In genomic region chr19:2144190-2144589, GRCh38 we compare ENCODE assay signal across 29 cellular contexts.
"Had no signal": no experiment of that assay in that cellular context is flagged by ENCODE, and none has a peak within 500 bp of the region (broad histone marks: within the 10 kb centered on the region; RNA-seq: fewer than 3 reads in every experiment).

No MANE protein-coding gene starts in this region.

- H2AFZ ChIP-seq: hepatocyte had no signal

- H3K9me3 Mint-ChIP-seq: activated CD4-positive, alpha-beta memory T cell treated with anti-CD3 and anti-CD28 coated beads, Interleukin-2, amount 10 ng/mL, durations not matched to agents 7 days and 5 days; activated CD4-positive, alpha-beta T cell treated with anti-CD3 and anti-CD28 coated beads, Interleukin-2, amount 10 ng/mL, durations not matched to agents 24 days and 14 days; activated naive CD8-positive, alpha-beta T cell treated with anti-CD3 and anti-CD28 coated beads, Interleukin-2, amount 50 U/mL, for 24 hours; activated T-cell treated with anti-CD3 and anti-CD28 coated beads, Interleukin-2, amount 50 U/mL, for 24 hours; dendritic cell treated with granulocyte-macrophage colony-stimulating factor and Interleukin-4, amounts not matched to agents 40 ng/mL and 50 ng/mL, for 4 days; naive B cell; T-helper 1 cell treated with Interleukin-12 subunit alpha and Interleukin-12 subunit beta and Interleukin-4 antibody, amounts not matched to agents 30 μg/mL and 1 μg/mL, for 36 hours had no signal

- ATAC-seq: activated naive CD8-positive, alpha-beta T cell treated with anti-CD3 and anti-CD28 coated beads, Interleukin-2, amount 50 U/mL, for 24 hours; gastrocnemius medialis; left cardiac atrium; left ventricle myocardium superior had no signal

- H3K4me2 ChIP-seq: hepatocyte had no signal

- H3K27ac Mint-ChIP-seq: activated CD4-positive, alpha-beta memory T cell treated with anti-CD3 and anti-CD28 coated beads, Interleukin-2, amount 10 ng/mL, durations not matched to agents 7 days and 5 days; activated CD4-positive, alpha-beta T cell treated with anti-CD3 and anti-CD28 coated beads, Interleukin-2, amount 10 ng/mL, durations not matched to agents 24 days and 14 days; activated naive CD8-positive, alpha-beta T cell treated with anti-CD3 and anti-CD28 coated beads, Interleukin-2, amount 50 U/mL, for 24 hours; dendritic cell treated with granulocyte-macrophage colony-stimulating factor and Interleukin-4, amounts not matched to agents 40 ng/mL and 50 ng/mL, for 4 days; T-helper 1 cell treated with Interleukin-12 subunit alpha and Interleukin-12 subunit beta and Interleukin-4 antibody, amounts not matched to agents 30 μg/mL and 1 μg/mL, for 36 hours had no signal

- DNase-seq: activated CD4-positive, alpha-beta memory T cell treated with anti-CD3 and anti-CD28 coated beads, Interleukin-2, amount 10 ng/mL, durations not matched to agents 7 days and 5 days; activated CD4-positive, alpha-beta T cell treated with anti-CD3 and anti-CD28 coated beads, Interleukin-2, amount 10 ng/mL, durations not matched to agents 24 days and 14 days; activated CD4-positive, CD25-positive, alpha-beta regulatory T cell treated with anti-CD3 and anti-CD28 coated beads, Interleukin-2, amount 50 U/mL, for 72 hours; activated CD8-positive, alpha-beta memory T cell treated with anti-CD3 and anti-CD28 coated beads, Interleukin-2, amount 50 U/mL, for 48 hours; activated gamma-delta T cell treated with Interleukin-2 at 50 U/mL for 16 hours; activated naive CD4-positive, alpha-beta T cell treated with anti-CD3 and anti-CD28 coated beads, Interleukin-2, amount 50 U/mL, for 16 hours; activated naive CD8-positive, alpha-beta T cell treated with anti-CD3 and anti-CD28 coated beads, Interleukin-2, amount 50 U/mL, for 24 hours; activated T-cell treated with anti-CD3 and anti-CD28 coated beads, Interleukin-2, amount 50 U/mL, for 24 hours; amygdala; central memory CD4-positive, alpha-beta T cell; gastrocnemius medialis; islet precursor cell; left cardiac atrium; left ventricle myocardium superior; naive B cell; nucleus accumbens; right cardiac atrium; spleen; stimulated activated naive CD4-positive, alpha-beta T cell treated with Interleukin-2 at 50 U/mL for 16 hours; SW 1271; T1000; testis; transverse colon; uterus; WERI-Rb-1 had no signal

- H3K9me3 ChIP-seq: breast epithelium, gastrocnemius medialis, spleen, testis, transverse colon, uterus had no signal

- H3K4me3 Mint-ChIP-seq: activated CD4-positive, alpha-beta memory T cell treated with anti-CD3 and anti-CD28 coated beads, Interleukin-2, amount 10 ng/mL, durations not matched to agents 7 days and 5 days; activated CD4-positive, alpha-beta T cell treated with anti-CD3 and anti-CD28 coated beads, Interleukin-2, amount 10 ng/mL, durations not matched to agents 24 days and 14 days; activated naive CD8-positive, alpha-beta T cell treated with anti-CD3 and anti-CD28 coated beads, Interleukin-2, amount 50 U/mL, for 24 hours; activated T-cell treated with anti-CD3 and anti-CD28 coated beads, Interleukin-2, amount 50 U/mL, for 24 hours; dendritic cell treated with granulocyte-macrophage colony-stimulating factor and Interleukin-4, amounts not matched to agents 40 ng/mL and 50 ng/mL, for 4 days; T-helper 1 cell treated with Interleukin-12 subunit alpha and Interleukin-12 subunit beta and Interleukin-4 antibody, amounts not matched to agents 30 μg/mL and 1 μg/mL, for 36 hours had no signal

- H3K36me3 ChIP-seq: breast epithelium, gastrocnemius medialis, transverse colon, uterus had no signal

- H3K4me3 ChIP-seq: breast epithelium, gastrocnemius medialis, hepatocyte, spleen, testis, transverse colon, uterus had no signal

- H3K27ac ChIP-seq: breast epithelium, gastrocnemius medialis, hepatocyte, spleen, testis, transverse colon, uterus, WERI-Rb-1 had no signal

- H3K27me3 ChIP-seq: breast epithelium, gastrocnemius medialis, hepatocyte, spleen, testis, transverse colon, uterus had no signal

- H3K4me1 ChIP-seq: breast epithelium, uterus had no signal

- H3K27me3 Mint-ChIP-seq: activated CD4-positive, alpha-beta memory T cell treated with anti-CD3 and anti-CD28 coated beads, Interleukin-2, amount 10 ng/mL, durations not matched to agents 7 days and 5 days; activated CD4-positive, alpha-beta T cell treated with anti-CD3 and anti-CD28 coated beads, Interleukin-2, amount 10 ng/mL, durations not matched to agents 24 days and 14 days; activated naive CD8-positive, alpha-beta T cell treated with anti-CD3 and anti-CD28 coated beads, Interleukin-2, amount 50 U/mL, for 24 hours; activated T-cell treated with anti-CD3 and anti-CD28 coated beads, Interleukin-2, amount 50 U/mL, for 24 hours; dendritic cell treated with granulocyte-macrophage colony-stimulating factor and Interleukin-4, amounts not matched to agents 40 ng/mL and 50 ng/mL, for 4 days; naive B cell had no signal

- H3K36me3 Mint-ChIP-seq: naive B cell had no signal
